Comparison of ENCODE assay signal across 1 cellular context in the genomic region with DNA sequence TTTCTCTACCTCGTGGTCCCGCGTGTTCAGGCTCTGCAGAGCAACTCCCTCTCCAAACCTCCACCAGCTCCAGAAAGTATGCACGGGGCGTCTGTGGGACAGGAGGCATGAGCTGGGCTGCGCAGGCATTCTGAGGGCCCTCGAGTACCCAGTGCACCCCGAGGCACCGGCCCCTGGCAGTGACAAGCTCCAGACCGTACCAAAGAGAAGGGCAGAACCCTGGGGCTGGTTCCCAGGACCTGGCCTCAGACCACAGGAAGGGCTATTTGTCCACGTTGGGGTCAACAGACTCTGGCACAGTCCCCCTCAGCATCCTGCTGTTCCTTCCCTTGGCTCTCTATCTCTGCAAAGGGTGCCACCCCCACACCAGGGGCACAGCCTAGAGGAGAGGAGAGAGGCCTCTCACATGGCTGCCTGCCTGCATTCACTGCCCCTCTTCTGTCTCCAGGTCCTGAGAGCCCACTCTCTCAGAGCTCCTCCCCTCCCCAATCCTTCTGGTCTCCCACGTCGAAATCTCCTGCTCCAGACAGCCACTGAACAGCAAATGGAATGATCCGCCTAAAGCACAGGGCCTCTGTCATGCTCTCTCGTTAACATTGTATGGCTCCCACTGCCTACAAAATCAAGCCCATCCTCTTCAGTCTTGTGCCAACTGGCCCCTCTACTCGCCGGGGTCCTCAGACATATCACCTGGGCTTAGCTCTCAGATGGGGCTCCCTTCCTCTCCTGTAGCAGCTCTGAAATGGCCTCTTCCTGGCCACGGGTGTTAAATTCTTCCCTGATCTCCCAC.
TF ChIP-seq lines count a peak whose summit lies in the region.

No MANE protein-coding gene starts in this region.

TF ChIP-seq in HepG2, 621 proteins besides CTCF, POLR2A, EP300 and RAD21 (continued from another document):
- TF ChIP-seq, protein P1, sequence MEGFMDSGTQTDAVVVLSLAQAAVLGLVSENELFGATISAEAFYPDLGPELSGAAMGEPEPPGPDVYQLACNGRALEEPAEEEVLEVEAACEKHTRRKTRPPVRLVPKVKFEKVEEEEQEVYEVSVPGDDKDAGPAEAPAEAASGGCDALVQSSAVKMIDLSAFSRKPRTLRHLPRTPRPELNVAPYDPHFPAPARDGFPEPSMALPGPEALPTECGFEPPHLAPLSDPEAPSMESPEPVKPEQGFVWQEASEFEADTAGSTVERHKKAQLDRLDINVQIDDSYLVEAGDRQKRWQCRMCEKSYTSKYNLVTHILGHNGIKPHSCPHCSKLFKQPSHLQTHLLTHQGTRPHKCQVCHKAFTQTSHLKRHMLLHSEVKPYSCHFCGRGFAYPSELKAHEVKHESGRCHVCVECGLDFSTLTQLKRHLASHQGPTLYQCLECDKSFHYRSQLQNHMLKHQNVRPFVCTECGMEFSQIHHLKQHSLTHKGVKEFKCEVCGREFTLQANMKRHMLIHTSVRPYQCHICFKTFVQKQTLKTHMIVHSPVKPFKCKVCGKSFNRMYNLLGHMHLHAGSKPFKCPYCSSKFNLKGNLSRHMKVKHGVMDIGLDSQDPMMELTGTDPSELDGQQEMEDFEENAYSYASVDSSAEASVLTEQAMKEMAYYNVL (CRISPR knock-in tag; IDR thresholded peaks at IDR 0.05; ENCODE audit: borderline replicate concordance) = no peak
- TF ChIP-seq ZFP41 (CRISPR knock-in tag; IDR thresholded peaks at IDR 0.05; ENCODE audit: borderline replicate concordance) = no peak
- TF ChIP-seq PAX8 (CRISPR knock-in tag; IDR thresholded peaks at IDR 0.05; ENCODE audit: borderline replicate concordance) = no peak
- no peak for TF ChIP-seq KDM4B (CRISPR knock-in tag; IDR thresholded peaks at IDR 0.05)
- TF ChIP-seq ZNF746 (CRISPR knock-in tag; IDR thresholded peaks at IDR 0.05) = no peak
- TF ChIP-seq RFXANK (CRISPR knock-in tag; IDR thresholded peaks at IDR 0.05) = no peak
- TF ChIP-seq, protein P2, sequence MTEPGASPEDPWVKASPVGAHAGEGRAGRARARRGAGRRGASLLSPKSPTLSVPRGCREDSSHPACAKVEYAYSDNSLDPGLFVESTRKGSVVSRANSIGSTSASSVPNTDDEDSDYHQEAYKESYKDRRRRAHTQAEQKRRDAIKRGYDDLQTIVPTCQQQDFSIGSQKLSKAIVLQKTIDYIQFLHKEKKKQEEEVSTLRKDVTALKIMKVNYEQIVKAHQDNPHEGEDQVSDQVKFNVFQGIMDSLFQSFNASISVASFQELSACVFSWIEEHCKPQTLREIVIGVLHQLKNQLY (CRISPR knock-in tag; IDR thresholded peaks at IDR 0.05) = no peak
- no peak for TF ChIP-seq ZNF839 (CRISPR knock-in tag; IDR thresholded peaks at IDR 0.05; ENCODE audit: borderline replicate concordance)
- TF ChIP-seq REXO4 (CRISPR knock-in tag; IDR thresholded peaks at IDR 0.05; ENCODE audit: borderline replicate concordance) = no peak
- no peak for TF ChIP-seq ZBTB42 (CRISPR knock-in tag; IDR thresholded peaks at IDR 0.05)
- TF ChIP-seq, protein P3, sequence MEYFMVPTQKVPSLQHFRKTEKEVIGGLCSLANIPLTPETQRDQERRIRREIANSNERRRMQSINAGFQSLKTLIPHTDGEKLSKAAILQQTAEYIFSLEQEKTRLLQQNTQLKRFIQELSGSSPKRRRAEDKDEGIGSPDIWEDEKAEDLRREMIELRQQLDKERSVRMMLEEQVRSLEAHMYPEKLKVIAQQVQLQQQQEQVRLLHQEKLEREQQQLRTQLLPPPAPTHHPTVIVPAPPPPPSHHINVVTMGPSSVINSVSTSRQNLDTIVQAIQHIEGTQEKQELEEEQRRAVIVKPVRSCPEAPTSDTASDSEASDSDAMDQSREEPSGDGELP (IDR thresholded peaks at IDR 0.05; ENCODE audit: borderline replicate concordance, low read depth) = no peak
- TF ChIP-seq, protein P4, sequence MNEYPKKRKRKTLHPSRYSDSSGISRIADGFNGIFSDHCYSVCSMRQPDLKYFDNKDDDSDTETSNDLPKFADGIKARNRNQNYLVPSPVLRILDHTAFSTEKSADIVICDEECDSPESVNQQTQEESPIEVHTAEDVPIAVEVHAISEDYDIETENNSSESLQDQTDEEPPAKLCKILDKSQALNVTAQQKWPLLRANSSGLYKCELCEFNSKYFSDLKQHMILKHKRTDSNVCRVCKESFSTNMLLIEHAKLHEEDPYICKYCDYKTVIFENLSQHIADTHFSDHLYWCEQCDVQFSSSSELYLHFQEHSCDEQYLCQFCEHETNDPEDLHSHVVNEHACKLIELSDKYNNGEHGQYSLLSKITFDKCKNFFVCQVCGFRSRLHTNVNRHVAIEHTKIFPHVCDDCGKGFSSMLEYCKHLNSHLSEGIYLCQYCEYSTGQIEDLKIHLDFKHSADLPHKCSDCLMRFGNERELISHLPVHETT (CRISPR knock-in tag; conservative IDR thresholded peaks at IDR 0.05) = no peak
